32 cellular contexts compared by ENCODE assay signal in genomic region chr7:25312968-25313367, GRCh38.
"Had no signal": no experiment of that assay in that cellular context is flagged by ENCODE, and none has a peak within 500 bp of the region (broad histone marks: within the 10 kb centered on the region; RNA-seq: fewer than 3 reads in every experiment).

No MANE protein-coding gene starts in this region.

- H3K4me1 ChIP-seq: ascending aorta, gastrocnemius medialis, heart left ventricle had no signal

- H3K4me1 Mint-ChIP-seq: activated CD4-positive, alpha-beta T cell treated with anti-CD3 and anti-CD28 coated beads for 36 hours; activated CD4-positive, alpha-beta T cell treated with anti-CD3 and anti-CD28 coated beads, Interleukin-2, amount 10 ng/mL, durations not matched to agents 24 days and 14 days; activated naive CD4-positive, alpha-beta T cell treated with anti-CD3 and anti-CD28 coated beads, Interleukin-2, amount 10 ng/mL, durations not matched to agents 7 days and 5 days; activated naive CD8-positive, alpha-beta T cell treated with anti-CD3 and anti-CD28 coated beads, Interleukin-2, amount 10 ng/mL, durations not matched to agents 7 days and 5 days; T-helper 17 cell had no signal

- DNase-seq: activated CD4-positive, alpha-beta memory T cell treated with anti-CD3 and anti-CD28 coated beads for 36 hours; activated CD4-positive, alpha-beta T cell treated with anti-CD3 and anti-CD28 coated beads for 36 hours; activated CD4-positive, alpha-beta T cell treated with anti-CD3 and anti-CD28 coated beads, Interleukin-2, amount 10 ng/mL, durations not matched to agents 24 days and 14 days; activated CD4-positive, CD25-positive, alpha-beta regulatory T cell; activated CD4-positive, CD25-positive, alpha-beta regulatory T cell treated with anti-CD3 and anti-CD28 coated beads, Interleukin-2, amount 50 U/mL, for 72 hours; activated CD8-positive, alpha-beta memory T cell treated with anti-CD3 and anti-CD28 coated beads, Interleukin-2, amount 10 ng/mL, durations not matched to agents 7 days and 5 days; activated CD8-positive, alpha-beta memory T cell treated with anti-CD3 and anti-CD28 coated beads, Interleukin-2, amount 50 U/mL, for 48 hours; activated CD8-positive, alpha-beta T cell treated with anti-CD3 and anti-CD28 coated beads, Interleukin-2, amount 10 ng/mL, durations not matched to agents 7 days and 5 days; activated gamma-delta T cell; activated naive CD4-positive, alpha-beta T cell; activated naive CD4-positive, alpha-beta T cell treated with anti-CD3 and anti-CD28 coated beads, Interleukin-2, amount 10 ng/mL, durations not matched to agents 7 days and 5 days; activated naive CD8-positive, alpha-beta T cell treated with anti-CD3 and anti-CD28 coated beads, Interleukin-2, amount 10 ng/mL, durations not matched to agents 7 days and 5 days; activated T-cell treated with anti-CD3 and anti-CD28 coated beads for 4 hours; activated T-cell treated with anti-CD3 and anti-CD28 coated beads, Interleukin-2, amount 50 U/mL, for 24 hours; activated T-cell treated with anti-CD3 and anti-CD28 coated beads, Interleukin-2, amount 50 U/mL, for 72 hours; caudate nucleus; cortex of kidney; dermis blood vessel endothelial cell; effector CD4-positive, alpha-beta T cell; effector memory CD8-positive, alpha-beta T cell; erythroblast; foreskin keratinocyte; gastrocnemius medialis; glutamatergic neuron; heart left ventricle; T-helper 1 cell; T-helper 17 cell; T1000 had no signal

- H3K27me3 ChIP-seq: ascending aorta, esophagus muscularis mucosa, foreskin keratinocyte, gastrocnemius medialis, heart left ventricle had no signal

- H3K27ac ChIP-seq: ascending aorta, esophagus muscularis mucosa, foreskin keratinocyte, gastrocnemius medialis, heart left ventricle had no signal

- ATAC-seq: activated CD4-positive, alpha-beta T cell treated with anti-CD3 and anti-CD28 coated beads for 36 hours; activated CD8-positive, alpha-beta memory T cell treated with anti-CD3 and anti-CD28 coated beads, Interleukin-2, amount 10 ng/mL, durations not matched to agents 7 days and 5 days; activated CD8-positive, alpha-beta T cell treated with anti-CD3 and anti-CD28 coated beads, Interleukin-2, amount 10 ng/mL, durations not matched to agents 7 days and 5 days; activated naive CD4-positive, alpha-beta T cell treated with anti-CD3 and anti-CD28 coated beads, Interleukin-2, amount 50 U/mL, for 72 hours; activated T-cell treated with anti-CD3 and anti-CD28 coated beads, Interleukin-2, amount 50 U/mL, for 72 hours; effector memory CD8-positive, alpha-beta T cell; foreskin keratinocyte; gastrocnemius medialis; heart left ventricle; T-helper 17 cell had no signal

- H3K36me3 Mint-ChIP-seq: activated CD4-positive, alpha-beta memory T cell treated with anti-CD3 and anti-CD28 coated beads for 36 hours; activated CD8-positive, alpha-beta memory T cell treated with anti-CD3 and anti-CD28 coated beads, Interleukin-2, amount 10 ng/mL, durations not matched to agents 7 days and 5 days; activated naive CD4-positive, alpha-beta T cell treated with anti-CD3 and anti-CD28 coated beads, Interleukin-2, amount 10 ng/mL, durations not matched to agents 7 days and 5 days; activated naive CD4-positive, alpha-beta T cell treated with anti-CD3 and anti-CD28 coated beads, Interleukin-2, amount 50 U/mL, for 72 hours; activated naive CD8-positive, alpha-beta T cell treated with anti-CD3 and anti-CD28 coated beads, Interleukin-2, amount 10 ng/mL, durations not matched to agents 7 days and 5 days had no signal

- H3K27me3 Mint-ChIP-seq: activated naive CD4-positive, alpha-beta T cell treated with anti-CD3 and anti-CD28 coated beads, Interleukin-2, amount 10 ng/mL, durations not matched to agents 7 days and 5 days had no signal

- H3K4me3 ChIP-seq: ascending aorta, esophagus muscularis mucosa, gastrocnemius medialis, heart left ventricle had no signal

- H3K9me3 ChIP-seq: ascending aorta, esophagus muscularis mucosa, gastrocnemius medialis, heart left ventricle had no signal

- H3K36me3 ChIP-seq: ascending aorta, esophagus muscularis mucosa, gastrocnemius medialis, heart left ventricle had no signal

- H3K9me3 Mint-ChIP-seq: activated CD4-positive, alpha-beta memory T cell treated with anti-CD3 and anti-CD28 coated beads for 36 hours; activated CD4-positive, alpha-beta T cell treated with anti-CD3 and anti-CD28 coated beads, Interleukin-2, amount 10 ng/mL, durations not matched to agents 24 days and 14 days; activated naive CD4-positive, alpha-beta T cell treated with anti-CD3 and anti-CD28 coated beads, Interleukin-2, amount 10 ng/mL, durations not matched to agents 7 days and 5 days; activated naive CD4-positive, alpha-beta T cell treated with anti-CD3 and anti-CD28 coated beads, Interleukin-2, amount 50 U/mL, for 72 hours; activated naive CD8-positive, alpha-beta T cell treated with anti-CD3 and anti-CD28 coated beads, Interleukin-2, amount 10 ng/mL, durations not matched to agents 7 days and 5 days; activated T-cell treated with anti-CD3 and anti-CD28 coated beads, Interleukin-2, amount 50 U/mL, for 24 hours; activated T-cell treated with anti-CD3 and anti-CD28 coated beads, Interleukin-2, amount 50 U/mL, for 72 hours; effector memory CD8-positive, alpha-beta T cell; T-helper 2 cell treated with Interferon-gamma antibody and Interleukin-4, amounts not matched to agents 5 μg/mL and 100 μg/mL, for 36 hours had no signal

- H3K27ac Mint-ChIP-seq: activated CD4-positive, alpha-beta memory T cell treated with anti-CD3 and anti-CD28 coated beads for 36 hours; activated CD4-positive, alpha-beta T cell treated with anti-CD3 and anti-CD28 coated beads for 36 hours; activated CD4-positive, alpha-beta T cell treated with anti-CD3 and anti-CD28 coated beads, Interleukin-2, amount 10 ng/mL, durations not matched to agents 24 days and 14 days; activated CD8-positive, alpha-beta memory T cell treated with anti-CD3 and anti-CD28 coated beads, Interleukin-2, amount 10 ng/mL, durations not matched to agents 7 days and 5 days; activated CD8-positive, alpha-beta T cell treated with anti-CD3 and anti-CD28 coated beads, Interleukin-2, amount 10 ng/mL, durations not matched to agents 7 days and 5 days; activated naive CD4-positive, alpha-beta T cell treated with anti-CD3 and anti-CD28 coated beads, Interleukin-2, amount 10 ng/mL, durations not matched to agents 7 days and 5 days; activated naive CD4-positive, alpha-beta T cell treated with anti-CD3 and anti-CD28 coated beads, Interleukin-2, amount 50 U/mL, for 72 hours; activated naive CD8-positive, alpha-beta T cell treated with anti-CD3 and anti-CD28 coated beads, Interleukin-2, amount 10 ng/mL, durations not matched to agents 7 days and 5 days; activated T-cell treated with anti-CD3 and anti-CD28 coated beads, Interleukin-2, amount 50 U/mL, for 24 hours; activated T-cell treated with anti-CD3 and anti-CD28 coated beads, Interleukin-2, amount 50 U/mL, for 72 hours; effector memory CD8-positive, alpha-beta T cell; T-helper 17 cell; T-helper 2 cell treated with Interferon-gamma antibody and Interleukin-4, amounts not matched to agents 5 μg/mL and 100 μg/mL, for 36 hours had no signal

- H3K4me3 Mint-ChIP-seq: activated CD4-positive, alpha-beta memory T cell treated with anti-CD3 and anti-CD28 coated beads for 36 hours; activated CD4-positive, alpha-beta T cell treated with anti-CD3 and anti-CD28 coated beads for 36 hours; activated CD4-positive, alpha-beta T cell treated with anti-CD3 and anti-CD28 coated beads, Interleukin-2, amount 10 ng/mL, durations not matched to agents 24 days and 14 days; activated CD8-positive, alpha-beta memory T cell treated with anti-CD3 and anti-CD28 coated beads, Interleukin-2, amount 10 ng/mL, durations not matched to agents 7 days and 5 days; activated CD8-positive, alpha-beta T cell treated with anti-CD3 and anti-CD28 coated beads, Interleukin-2, amount 10 ng/mL, durations not matched to agents 7 days and 5 days; activated naive CD4-positive, alpha-beta T cell treated with anti-CD3 and anti-CD28 coated beads, Interleukin-2, amount 10 ng/mL, durations not matched to agents 7 days and 5 days; activated naive CD8-positive, alpha-beta T cell treated with anti-CD3 and anti-CD28 coated beads, Interleukin-2, amount 10 ng/mL, durations not matched to agents 7 days and 5 days; activated T-cell treated with anti-CD3 and anti-CD28 coated beads, Interleukin-2, amount 50 U/mL, for 24 hours; activated T-cell treated with anti-CD3 and anti-CD28 coated beads, Interleukin-2, amount 50 U/mL, for 72 hours; effector memory CD8-positive, alpha-beta T cell; T-helper 17 cell; T-helper 2 cell treated with Interferon-gamma antibody and Interleukin-4, amounts not matched to agents 5 μg/mL and 100 μg/mL, for 36 hours had no signal
